8 cellular contexts compared by ENCODE assay signal in genomic region chr13:97432917-97433726, GRCh38. TPM values are rescaled to one million over a fixed set of nuclear protein-coding genes. Genes with fewer than 3 reads are reported as not detected.
DNase-seq lines count a peak whose midpoint lies in the region; ATAC-seq and TF ChIP-seq lines count a peak whose summit lies in the region.

No MANE protein-coding gene starts in this region.

- H3K4me3 ChIP-seq in GM12875 (ENCODE audit: low read depth, low read length) (peak overlapping the region; percentile 79), adipocyte (ENCODE audit: low read length) (peak overlapping the region; percentile 92), ovary (peak overlapping the region; percentile 97), thyroid gland (replicated peaks in 1 of 3) (peak overlapping the region; percentile 61 to 72 (median 71))

- peak; percentile 100 for DNase-seq in NCI-H1417 treated with DMSO at 0.1 percent for 48 hours (lab: John Stamatoyannopoulos, UW)
- DNase-seq in SW 1271 (lab: John Stamatoyannopoulos, UW): peak; percentile 99 to 100
- DNase-seq in adipocyte (ENCODE audit: low read depth): peak; percentile 100
- peak; percentile 98 for DNase-seq in Right ventricle myocardium superior
- DNase-seq in ovary: peak; percentile 97 to 100 (median 98)
- DNase-seq in thyroid gland: peak; percentile 99

- H3K9ac ChIP-seq in adipocyte (ENCODE audit: low read length): peak overlapping the region; percentile 92

- 1% methylated on average over 50 of the region's 50 CpGs for WGBS in ovary, 3 donors
- WGBS in thyroid gland, 2 donors: 0% methylated on average over 32 to 34 of the region's 50 CpGs

- H3K9me3 ChIP-seq in adipocyte (ENCODE audit: control insufficient read depth, low read length) (no peaks in the 10 kb centered on the region), ovary (no peaks in the 10 kb centered on the region), thyroid gland (no peaks in the 10 kb centered on the region)

- intact Hi-C loops in Right ventricle myocardium superior (cut with DNase I) (loop anchor here (5.0 kb wide), 1 partner anchor 321 kb away; no protein-coding TSS in a partner anchor), ovary (cut with DNase I) (loop anchor here in 1 of 4 donors (5.0 to 10.0 kb wide), 2 partner anchors 208 to 544 kb away; partner anchors contain the start of gene MBNL2), thyroid gland (cut with DNase I) (loop anchor here (10.0 kb wide), 1 partner anchor 1772 kb away; the partner anchor contains the start of gene UBAC2)

- H3K4me1 ChIP-seq in adipocyte (ENCODE audit: control insufficient read depth, insufficient read depth, low read length) (peaks cover 37% of the 10 kb centered on the region), ovary (ENCODE audit: insufficient read depth) (peaks cover 1% of the 10 kb centered on the region), thyroid gland (peaks cover 0 to 8% of the 10 kb centered on the region in 2 donors)

- TF ChIP-seq EP300 in ovary (IDR thresholded peaks at IDR 0.05): no peak

- H3K27ac ChIP-seq in ovary (peak overlapping the region; percentile 92 to 99), thyroid gland (peak overlapping the region; percentile 95 to 100 (median 99))

- no peak for TF ChIP-seq CTCF in GM12875 (IDR thresholded peaks at IDR 0.05; ENCODE audit: borderline replicate concordance, insufficient read depth, low read depth, low read length)
- no peak for TF ChIP-seq CTCF in ovary (IDR thresholded peaks at IDR 0.05)
- TF ChIP-seq CTCF in thyroid gland (IDR thresholded peaks at IDR 0.05): peak in 1 of 6 experiments; percentile 14

- H3K36me3 ChIP-seq in adipocyte (ENCODE audit: control insufficient read depth, insufficient read depth, low read length, severe bottlenecking): no peaks in the 10 kb centered on the region
- no peaks in the 10 kb centered on the region for H3K36me3 ChIP-seq in ovary
- H3K36me3 ChIP-seq in thyroid gland: no peaks in the 10 kb centered on the region

- peak; percentile 79 for ATAC-seq in HG02798 (IDR thresholded peaks at IDR 0.05; ENCODE audit: poor library complexity, unreplicated experiment)
- ATAC-seq in Right ventricle myocardium superior (ENCODE audit: poor library complexity): peak; percentile 95

- H3K27me3 ChIP-seq in adipocyte (replicated peaks; ENCODE audit: control insufficient read depth, insufficient read depth, low read length) (no peaks in the 10 kb centered on the region), ovary (no peaks in the 10 kb centered on the region), thyroid gland (no peaks in the 10 kb centered on the region)

- TF ChIP-seq POLR2A in ovary (IDR thresholded peaks at IDR 0.05): peak; percentile 26
- TF ChIP-seq POLR2A in thyroid gland (IDR thresholded peaks at IDR 0.05): peak; percentile 10 to 60

RNA-seq across cellular contexts. Expression of gene RAP2A, which starts 0.8 kb away (rescaled TPM):
- total RNA-seq in Right ventricle myocardium superior (12.1 TPM), ovary (10 to 100 TPM in 6 of 7 donors, 1 to 10 TPM in 1; 8.8 to 23.1 (median 15.0) TPM), thyroid gland (10 to 100 TPM; 15.8 to 26.9 (median 18.2) TPM)
- 10 to 100 TPM in 1 of 2 donors, 1 to 10 TPM in 1; 6.6 to 13.3 TPM for polyA plus RNA-seq in ovary

Comparison
In these comparisons a context has a peak if more than half of its experiments do, and no peak if none do; other contexts are left out.
1. Peak in every context shown above with its lines: DNase-seq, ATAC-seq, H3K4me3 ChIP-seq and H3K27ac ChIP-seq.